In the genomic region with DNA sequence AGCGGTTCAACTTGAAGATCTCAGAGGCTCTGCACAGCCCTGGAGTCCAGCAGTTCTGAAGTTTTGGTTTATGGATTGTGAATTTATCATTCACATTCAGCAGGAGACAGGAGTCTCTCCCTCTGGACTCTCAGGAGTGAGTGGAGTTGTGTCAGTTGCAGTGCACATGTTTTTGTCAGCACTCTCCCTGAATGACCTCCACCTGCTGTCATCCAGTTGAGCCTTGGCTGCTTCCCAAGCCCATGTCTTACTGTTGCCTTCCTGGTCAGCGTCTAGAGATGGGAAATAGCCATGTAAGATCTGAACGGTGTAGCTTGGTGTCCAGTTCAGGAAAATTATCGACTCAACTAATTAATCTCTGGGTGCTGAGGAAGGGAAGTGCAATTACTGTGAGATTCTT, we compare ENCODE assay signal across 13 cellular contexts.
DNase-seq lines count a peak whose midpoint lies in the region; ATAC-seq and TF ChIP-seq lines count a peak whose summit lies in the region.
"Had no signal": no experiment of that assay in that cellular context is flagged by ENCODE, and none has a peak within 500 bp of the region (broad histone marks: within the 10 kb centered on the region; RNA-seq: fewer than 3 reads in every experiment).

No MANE protein-coding gene starts in this region.

- H3K4me3 Mint-ChIP-seq in HFFc6: no peak overlapping the region

- H3K27ac Mint-ChIP-seq in activated naive CD4-positive, alpha-beta T cell treated with anti-CD3 and anti-CD28 coated beads, Interleukin-2, amount 50 U/mL, for 72 hours: peak overlapping the region; percentile 78 to 97
- no peak overlapping the region for H3K27ac Mint-ChIP-seq in HFFc6

- peaks cover 63 to 72% of the 10 kb centered on the region in 2 donors for H3K36me3 Mint-ChIP-seq in activated naive CD4-positive, alpha-beta T cell treated with anti-CD3 and anti-CD28 coated beads, Interleukin-2, amount 50 U/mL, for 72 hours
- no peaks in the 10 kb centered on the region for H3K36me3 Mint-ChIP-seq in HFFc6 (ENCODE audit: low read depth)

- no peak for TF ChIP-seq CTCF in HFFc6 (IDR thresholded peaks at IDR 0.05)

- H3K27me3 Mint-ChIP-seq in HFFc6 (ENCODE audit: insufficient read depth): peaks cover 19% of the 10 kb centered on the region

- no peaks in the 10 kb centered on the region for H3K9me3 Mint-ChIP-seq in activated naive CD4-positive, alpha-beta T cell treated with anti-CD3 and anti-CD28 coated beads, Interleukin-2, amount 50 U/mL, for 72 hours
- no peaks in the 10 kb centered on the region for H3K9me3 Mint-ChIP-seq in HFFc6

- H3K4me1 Mint-ChIP-seq in HFFc6 (ENCODE audit: low read depth): no peaks in the 10 kb centered on the region

- DNase-seq in NCI-H1092 treated with DMSO at 0.1 percent for 48 hours (lab: John Stamatoyannopoulos, UW) (peak; percentile 38), NCI-H1092 (lab: John Stamatoyannopoulos, UW) (no peak), HT1080 (ENCODE audit: low read depth) (peak; percentile 18), myocyte (ENCODE audit: low read depth) (peak; percentile 81), HFFc6 (no peak)
- no peak for DNase-seq in activated naive CD4-positive, alpha-beta T cell treated with anti-CD3 and anti-CD28 coated beads, Interleukin-2, amount 50 U/mL, for 72 hours (ENCODE audit: low spot score in 2 of 2)
- no peak for DNase-seq in stimulated activated CD4-positive, alpha-beta T cell treated with anti-CD3 and anti-CD28 coated beads, Interleukin-2, amount 100 ng/mL, for 24 hours
- DNase-seq: central memory CD4-positive, alpha-beta T cell; NCI-H2081; retina; testis had no signal

- ATAC-seq in activated naive CD4-positive, alpha-beta T cell treated with anti-CD3 and anti-CD28 coated beads, Interleukin-2, amount 50 U/mL, for 72 hours: no peak
- no peak for ATAC-seq in HG02571 (IDR thresholded peaks at IDR 0.05; ENCODE audit: unreplicated experiment)
- ATAC-seq: A549 had no signal

Comparison
In these comparisons a context has a peak if more than half of its experiments do, and no peak if none do; other contexts are left out.
1. DNase-seq: peak in NCI-H1092 treated with DMSO at 0.1 percent for 48 hours (single experiment), HT1080 (single experiment) and myocyte (single experiment); none in NCI-H1092 (single experiment), activated naive CD4-positive, alpha-beta T cell treated with anti-CD3 and anti-CD28 coated beads, Interleukin-2, amount 50 U/mL, for 72 hours (0 of 2), HFFc6 (single experiment) and stimulated activated CD4-positive, alpha-beta T cell treated with anti-CD3 and anti-CD28 coated beads, Interleukin-2, amount 100 ng/mL, for 24 hours (0 of 2).